10 cellular contexts compared by ENCODE assay signal in genomic region chr2:86584164-86584913, GRCh38. TPM values are rescaled to one million over a fixed set of nuclear protein-coding genes. Genes with fewer than 3 reads are reported as not detected.
A peak's percentile ranks its signal among the peaks of the same experiment; 100 is the strongest.
DNase-seq lines count a peak whose midpoint lies in the region; ATAC-seq and TF ChIP-seq lines count a peak whose summit lies in the region.
"Had no signal": no experiment of that assay in that cellular context is flagged by ENCODE, and none has a peak within 500 bp of the region (broad histone marks: within the 10 kb centered on the region; RNA-seq: fewer than 3 reads in every experiment).

No MANE protein-coding gene starts in this region.

- no peak for TF ChIP-seq CTCF in PC-3 (conservative IDR thresholded peaks at IDR 0.05; ENCODE audit: low read depth, low read length)
- no peak for TF ChIP-seq CTCF in fibroblast of villous mesenchyme (IDR thresholded peaks at IDR 0.05; ENCODE audit: insufficient read depth, low read depth, low read length)
- TF ChIP-seq CTCF in glutamatergic neuron (IDR thresholded peaks at IDR 0.05; ENCODE audit: partially characterized antibody, unreplicated experiment), result no peak

- H3K27ac Mint-ChIP-seq in glutamatergic neuron (ENCODE audit: unreplicated experiment), result no peak overlapping the region

- no peak overlapping the region for H3K4me3 ChIP-seq in BLaER1 treated with 17β-estradiol and CSF1 and Interleukin-3, amounts not matched to agents 10 nM and 100 nM
- no peak overlapping the region for H3K4me3 ChIP-seq in PC-3 (ENCODE audit: low read length)
- H3K4me3 ChIP-seq in fibroblast of villous mesenchyme (ENCODE audit: low read depth, low read length), result no peak overlapping the region
- H3K4me3 ChIP-seq: cardiac muscle cell had no signal

- no peaks in the 10 kb centered on the region for H3K9me2 ChIP-seq in PC-3 (replicated peaks; ENCODE audit: low read length)

- no peaks in the 10 kb centered on the region for H3K27me3 Mint-ChIP-seq in glutamatergic neuron (ENCODE audit: unreplicated experiment)

- no peak overlapping the region for H3K4me3 Mint-ChIP-seq in glutamatergic neuron (ENCODE audit: unreplicated experiment)

- peak; percentile 14 for DNase-seq in PC-3
- peak; percentile 40 for DNase-seq in fibroblast of villous mesenchyme (ENCODE audit: low read depth)
- no peak for DNase-seq in NCI-H748 (lab: John Stamatoyannopoulos, UW; ENCODE audit: unreplicated experiment)
- DNase-seq in glutamatergic neuron, result no peak
- no peak for DNase-seq in NCI-H1048 (lab: John Stamatoyannopoulos, UW)
- DNase-seq: NCI-H510A had no signal

- CTCF ChIA-PET in PC-3 (lab: Charles Lee), result no interaction called here

- H3K9me3 ChIP-seq in BLaER1 treated with 17β-estradiol and CSF1 and Interleukin-3, amounts not matched to agents 10 nM and 100 nM (replicated peaks in 1 of 11), result peaks cover 0 to 2% (median 0%) of the 10 kb centered on the region in 11 experiments; a peak in 2 of 22 replicates
- H3K9me3 ChIP-seq in PC-3 (ENCODE audit: low read length), result no peaks in the 10 kb centered on the region

- peaks cover 0 to 20% (median 0%) of the 10 kb centered on the region in 10 experiments; a peak in 8 of 20 replicates for H3K4me1 ChIP-seq in BLaER1 treated with 17β-estradiol and CSF1 and Interleukin-3, amounts not matched to agents 10 nM and 100 nM
- no peaks in the 10 kb centered on the region for H3K4me1 ChIP-seq in PC-3 (ENCODE audit: insufficient read depth, low read length)

- peaks cover 2% of the 10 kb centered on the region for H3K9me3 Mint-ChIP-seq in glutamatergic neuron (ENCODE audit: unreplicated experiment)

- H2AFZ ChIP-seq in PC-3 (ENCODE audit: low read length), result peak overlapping the region; percentile 58; the same call in 1 of the 2 replicates

- H3K9ac ChIP-seq in BLaER1 treated with 17β-estradiol and CSF1 and Interleukin-3, amounts not matched to agents 10 nM and 100 nM, result peak overlapping the region in 3 of 11 experiments; percentile 20 to 56 (median 37); a peak in 3 of 22 replicates
- no peak overlapping the region for H3K9ac ChIP-seq in PC-3 (ENCODE audit: low read length)

- H3K27me3 ChIP-seq in BLaER1 treated with 17β-estradiol and CSF1 and Interleukin-3, amounts not matched to agents 10 nM and 100 nM, result no peaks in the 10 kb centered on the region
- H3K27me3 ChIP-seq in PC-3 (ENCODE audit: low read length), result no peaks in the 10 kb centered on the region
- H3K27me3 ChIP-seq: cardiac muscle cell had no signal

- H4K20me1 ChIP-seq in BLaER1 treated with 17β-estradiol and CSF1 and Interleukin-3, amounts not matched to agents 10 nM and 100 nM, result no peaks in the 10 kb centered on the region
- no peaks in the 10 kb centered on the region for H4K20me1 ChIP-seq in PC-3 (ENCODE audit: low read length)

- ATAC-seq in GM18909 (IDR thresholded peaks at IDR 0.05; ENCODE audit: poor library complexity, unreplicated experiment) (peak; percentile 62), PC-3 (peak; percentile 51), HG02763 (IDR thresholded peaks at IDR 0.05; ENCODE audit: unreplicated experiment) (no peak)

- H3K79me2 ChIP-seq in PC-3 (ENCODE audit: low read length), result no peaks in the 10 kb centered on the region

- no peaks in the 10 kb centered on the region for H3K4me1 Mint-ChIP-seq in glutamatergic neuron (ENCODE audit: low read depth, unreplicated experiment)

- H3F3A ChIP-seq in PC-3 (ENCODE audit: low read length, unreplicated experiment), result no peaks in the 10 kb centered on the region

- no peaks in the 10 kb centered on the region for H3K36me3 ChIP-seq in BLaER1 treated with 17β-estradiol and CSF1 and Interleukin-3, amounts not matched to agents 10 nM and 100 nM
- H3K36me3 ChIP-seq in PC-3 (ENCODE audit: low read depth, low read length), result no peaks in the 10 kb centered on the region
- H3K36me3 ChIP-seq: cardiac muscle cell had no signal

- no TSS peak for BruUV-seq in PC-3 (replicated peaks; lab: Mats Ljungman, UMichigan)

- intact Hi-C loops in PC-3 (cut with micrococcal nuclease), result no loop called here

- no peaks in the 10 kb centered on the region for H3K36me3 Mint-ChIP-seq in glutamatergic neuron (ENCODE audit: unreplicated experiment)

- H3K27ac ChIP-seq in BLaER1 treated with 17β-estradiol and CSF1 and Interleukin-3, amounts not matched to agents 10 nM and 100 nM, result peak overlapping the region in 6 of 11 experiments; percentile 17 to 77 (median 46); a peak in 10 of 22 replicates
- no peak overlapping the region for H3K27ac ChIP-seq in PC-3 (ENCODE audit: low read length)
- H3K27ac ChIP-seq: cardiac muscle cell had no signal

- H3K4me2 ChIP-seq in BLaER1 treated with 17β-estradiol and CSF1 and Interleukin-3, amounts not matched to agents 10 nM and 100 nM, result peak overlapping the region in 5 of 11 experiments; percentile 16 to 75 (median 45); a peak in 8 of 22 replicates
- H3K4me2 ChIP-seq in PC-3 (ENCODE audit: low read length), result no peak overlapping the region

- POLR2A ChIA-PET in PC-3 (lab: Charles Lee; ENCODE audit: unreplicated experiment), result no interaction called here

RNA-seq across cellular contexts. Expression of gene CHMP3, which starts 21.1 kb away (rescaled TPM):
- 54.4 and 96.1 TPM in 2 replicates for total RNA-seq in PC-3 (2014; rRNA removed)
- 50.6 and 62.2 TPM in 2 replicates for total RNA-seq in fibroblast of villous mesenchyme
- 68.4 TPM for total RNA-seq in glutamatergic neuron (ENCODE audit: unreplicated experiment)

RNA-seq across cellular contexts. Expression of gene RNF103, which starts 39.3 kb away (rescaled TPM):
- 10.4 and 12.3 TPM in 2 replicates for total RNA-seq in PC-3 (2014; rRNA removed)
- total RNA-seq in fibroblast of villous mesenchyme, result 16.8 and 25.0 TPM in 2 replicates
- total RNA-seq in glutamatergic neuron (ENCODE audit: unreplicated experiment), result 25.2 TPM

Comparison
In these comparisons a context has a peak if more than half of its experiments do, and no peak if none do; other contexts are left out.
1. DNase-seq: peak in PC-3 (single experiment) and fibroblast of villous mesenchyme (single experiment); none in NCI-H748 (single experiment), glutamatergic neuron (single experiment) and NCI-H1048 (single experiment).